1 cellular context compared by ENCODE assay signal in the genomic region with DNA sequence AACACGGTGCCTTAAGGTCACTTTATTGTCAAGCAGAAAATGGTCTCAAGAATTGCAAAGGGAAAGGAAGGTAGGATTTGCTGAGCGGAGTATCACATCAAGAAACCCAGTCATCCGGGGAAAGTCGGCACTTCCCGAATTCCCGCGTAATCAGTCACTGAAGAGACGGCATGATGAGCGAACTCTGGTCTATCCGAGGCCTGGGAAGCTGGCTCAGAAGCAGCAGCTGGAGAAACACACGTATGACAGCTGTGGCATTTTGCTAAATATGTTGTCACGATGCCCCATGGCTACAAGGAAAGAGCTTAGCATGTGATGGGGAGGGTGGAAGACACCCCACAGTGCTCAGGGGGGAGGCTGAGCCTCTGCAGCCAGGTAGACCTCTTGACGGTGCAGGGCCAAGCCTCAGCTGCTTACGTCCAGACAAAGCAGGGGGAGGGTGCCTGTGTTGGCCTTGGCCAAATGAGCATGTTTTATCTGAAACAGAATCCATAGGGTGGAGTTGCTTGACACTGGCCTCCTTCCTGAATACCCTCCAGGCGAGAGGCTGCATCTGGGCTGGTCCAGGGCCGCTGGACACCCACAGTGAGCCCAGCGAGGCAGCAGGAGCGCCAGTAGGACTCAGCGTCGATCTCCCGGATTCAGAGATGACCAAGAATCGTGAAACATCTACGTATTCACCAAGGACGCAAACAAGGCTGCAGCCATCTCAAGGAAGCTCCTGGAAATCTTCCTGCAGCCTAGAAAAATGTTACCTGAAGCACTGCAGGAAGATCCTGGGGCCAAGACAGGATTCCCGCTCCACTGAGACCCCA.
TF ChIP-seq lines count a peak whose summit lies in the region.

No MANE protein-coding gene starts in this region.

TF ChIP-seq in IMR-90, 13 proteins besides CTCF, POLR2A, EP300 and RAD21 (continued from another document):
- TF ChIP-seq CEBPB (IDR thresholded peaks at IDR 0.05; ENCODE audit: low read depth, low read length), result no peak
